Comparison of ENCODE assay signal across 12 cellular contexts in the genomic region with DNA sequence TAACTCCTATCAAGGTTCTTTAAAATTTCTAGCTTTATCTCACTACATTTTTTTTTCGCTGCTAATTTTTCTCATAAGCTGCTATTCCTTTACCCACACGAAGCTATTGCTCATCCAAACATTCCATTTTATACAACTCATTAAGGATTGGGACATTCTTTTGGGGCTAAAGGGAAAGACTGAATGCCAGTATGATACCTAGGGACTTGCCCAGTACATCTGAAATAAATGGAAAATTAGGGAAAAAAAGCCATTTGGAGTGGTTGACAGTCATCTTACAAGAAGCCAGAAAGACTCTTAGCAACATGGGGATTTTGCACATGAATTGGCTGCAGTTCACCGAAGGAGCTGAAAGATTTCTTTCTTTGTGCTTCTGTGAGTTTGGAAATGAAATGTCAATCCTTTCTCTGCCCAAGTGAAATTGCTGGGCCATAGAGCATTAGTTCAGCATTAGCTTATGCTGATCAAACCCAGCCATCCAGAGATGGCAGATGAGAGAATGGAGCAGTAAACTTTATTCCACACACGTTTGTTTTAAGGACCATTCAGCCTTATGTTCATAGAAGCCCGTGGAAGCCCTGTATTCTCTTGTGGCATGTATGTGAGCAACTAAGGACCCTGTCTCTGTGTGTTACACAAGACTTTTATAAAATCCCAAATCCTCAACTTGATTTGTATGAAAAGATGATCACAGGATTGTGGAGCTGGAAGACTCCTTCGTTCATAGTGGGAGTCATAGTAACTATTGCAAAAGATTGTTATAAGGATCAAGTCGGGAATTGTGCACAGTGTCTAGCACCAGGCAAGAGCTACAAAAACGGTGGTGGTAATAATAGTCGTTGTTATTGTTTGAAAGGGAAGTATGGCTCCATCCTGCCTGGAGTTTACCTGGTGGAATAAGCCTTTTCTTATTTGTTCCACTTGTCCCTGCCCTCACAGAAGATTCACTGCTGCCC. TPM values are rescaled to one million over a fixed set of nuclear protein-coding genes. Genes with fewer than 3 reads are reported as not detected.
DNase-seq lines count a peak whose midpoint lies in the region; ATAC-seq, FAIRE-seq and TF ChIP-seq lines count a peak whose summit lies in the region.
"Had no signal": no experiment of that assay in that cellular context is flagged by ENCODE, and none has a peak within 500 bp of the region (broad histone marks: within the 10 kb centered on the region; RNA-seq: fewer than 3 reads in every experiment).

No MANE protein-coding gene starts in this region.

- peak; percentile 91 for DNase-seq in AG10803 (ENCODE audit: low read depth)
- DNase-seq in RCC 7860 (ENCODE audit: low spot score), result peak; percentile 71
- DNase-seq in fibroblast of lung (ENCODE audit: low read depth in 2 of 2), result peak; percentile 78 to 91
- peak; percentile 89 for DNase-seq in osteoblast (ENCODE audit: insufficient read length, low spot score, missing footprints)
- DNase-seq in NCI-H1417 treated with DMSO at 0.1 percent for 48 hours (lab: John Stamatoyannopoulos, UW), result no peak
- DNase-seq in right lobe of liver, result no peak
- DNase-seq: CD8-positive, alpha-beta T cell; NCI-H2029; upper lobe of right lung had no signal

- H3K36me3 ChIP-seq in fibroblast of lung (ENCODE audit: control insufficient read depth, insufficient read depth, low read length) (no peaks in the 10 kb centered on the region), osteoblast (ENCODE audit: insufficient read depth, low read length) (no peaks in the 10 kb centered on the region), right lobe of liver (no peaks in the 10 kb centered on the region)
- H3K36me3 ChIP-seq: upper lobe of right lung had no signal

- H3K4me2 ChIP-seq in fibroblast of lung (ENCODE audit: extremely low read depth, insufficient read depth, low read length) (no peak overlapping the region), osteoblast (ENCODE audit: insufficient read depth, low read length) (peak overlapping the region; percentile 57)

- no peak for TF ChIP-seq CTCF in AG10803 (conservative IDR thresholded peaks at IDR 0.05; ENCODE audit: low read length)
- TF ChIP-seq CTCF in fibroblast of lung (conservative IDR thresholded peaks at IDR 0.05 in 1 of 2, IDR thresholded peaks at IDR 0.05 in 1 of 2; ENCODE audit: low read depth in 1 of 2, low read length in 2 of 2), result no peak
- no peak for TF ChIP-seq CTCF in osteoblast (IDR thresholded peaks at IDR 0.05; ENCODE audit: extremely low read depth, low read depth, low read length)
- TF ChIP-seq CTCF in right lobe of liver (IDR thresholded peaks at IDR 0.05), result no peak

- H2AFZ ChIP-seq in fibroblast of lung (ENCODE audit: low read length) (no peak overlapping the region), osteoblast (ENCODE audit: low read length) (peak overlapping the region; percentile 8)

- peaks cover 3% of the 10 kb centered on the region for H3K4me1 ChIP-seq in fibroblast of lung (ENCODE audit: control insufficient read depth, extremely low read depth, insufficient read depth, low read length)
- H3K4me1 ChIP-seq in osteoblast (ENCODE audit: insufficient read depth, low read length), result peaks cover 23% of the 10 kb centered on the region
- H3K4me1 ChIP-seq in right lobe of liver, result no peaks in the 10 kb centered on the region
- H3K4me1 ChIP-seq: upper lobe of right lung had no signal

- no peak overlapping the region for H3K9ac ChIP-seq in fibroblast of lung (ENCODE audit: insufficient read depth, low read length)

- H3K27me3 ChIP-seq in fibroblast of lung (ENCODE audit: control insufficient read depth, insufficient read depth, low read length) (no peaks in the 10 kb centered on the region), osteoblast (ENCODE audit: insufficient read depth, low read length) (no peaks in the 10 kb centered on the region), right lobe of liver (no peaks in the 10 kb centered on the region)
- H3K27me3 ChIP-seq: upper lobe of right lung had no signal

- H3K79me2 ChIP-seq in fibroblast of lung (ENCODE audit: control insufficient read depth, insufficient read depth, low read length) (no peaks in the 10 kb centered on the region), osteoblast (ENCODE audit: insufficient read depth, low read length) (no peaks in the 10 kb centered on the region)

- peak; percentile 81 for FAIRE-seq in RCC 7860 (lab: Jason Lieb, UNC)
- FAIRE-seq: GM12878 had no signal

- H3K4me3 ChIP-seq in AG10803 (ENCODE audit: low read length) (no peak overlapping the region), fibroblast of lung (replicated peaks in 1 of 4; ENCODE audit: control extremely low read depth in 1 of 4, insufficient read depth in 1 of 4, low read depth in 3 of 4, low read length in 4 of 4) (no peak overlapping the region), osteoblast (ENCODE audit: insufficient read depth, low read length) (no peak overlapping the region), right lobe of liver (no peak overlapping the region)
- H3K4me3 ChIP-seq: GM12878, upper lobe of right lung had no signal

- no peak for TF ChIP-seq POLR2A in right lobe of liver (IDR thresholded peaks at IDR 0.05)

- no peaks in the 10 kb centered on the region for H4K20me1 ChIP-seq in fibroblast of lung (ENCODE audit: control insufficient read depth, extremely low read depth, insufficient read depth, low read length)
- no peaks in the 10 kb centered on the region for H4K20me1 ChIP-seq in osteoblast (ENCODE audit: insufficient read depth, low read length)

- WGBS in right lobe of liver (ENCODE audit: insufficient coverage, low coverage, low lambda C conversion rate, missing lambda C conversion rate), result 79% methylated on average over 9 of the region's 9 CpGs

- ATAC-seq in HG02840 (IDR thresholded peaks at IDR 0.05; ENCODE audit: low FRiP score, unreplicated experiment), result no peak
- ATAC-seq in GM21515 (IDR thresholded peaks at IDR 0.05; ENCODE audit: unreplicated experiment), result no peak
- ATAC-seq in right lobe of liver, result no peak
- ATAC-seq: CD8-positive, alpha-beta T cell; GM12878; upper lobe of right lung had no signal

- intact Hi-C loops in right lobe of liver (cut with DNase I), result no loop called here

- H3K9me3 ChIP-seq in fibroblast of lung (ENCODE audit: control insufficient read depth, insufficient read depth, low read depth, low read length) (no peaks in the 10 kb centered on the region), osteoblast (ENCODE audit: low read depth, low read length) (no peaks in the 10 kb centered on the region), right lobe of liver (no peaks in the 10 kb centered on the region)
- H3K9me3 ChIP-seq: upper lobe of right lung had no signal

- H3K27ac ChIP-seq in fibroblast of lung (ENCODE audit: insufficient read depth, low read length), result peak overlapping the region; percentile 29
- H3K27ac ChIP-seq in osteoblast (ENCODE audit: low read depth, low read length), result peak overlapping the region; percentile 71
- no peak overlapping the region for H3K27ac ChIP-seq in right lobe of liver
- H3K27ac ChIP-seq: upper lobe of right lung had no signal

RNA-seq across cellular contexts. Expression of a gene that starts 43.1 kb away (rescaled TPM):
- total RNA-seq in fibroblast of lung (12.9 and 16.9 TPM in 2 replicates), osteoblast (31.1 and 32.1 TPM in 2 replicates), right lobe of liver (1 to 10 TPM; 2.2 to 5.2 (median 2.9) TPM)
- 6.8 and 7.1 TPM in 2 replicates for polyA plus RNA-seq in fibroblast of lung
- polyA plus RNA-seq in fibroblast of lung (2012), result 6.6 and 8.9 TPM in 2 replicates
- polyA minus RNA-seq in fibroblast of lung (ENCODE audit: low replicate concordance), result 0.12 and 3.9 TPM in 2 replicates

Comparison
In these comparisons a context has a peak if more than half of its experiments do, and no peak if none do; other contexts are left out.
1. DNase-seq: peak in AG10803 (single experiment), RCC 7860 (single experiment), fibroblast of lung (2 of 2) and osteoblast (single experiment); none in NCI-H1417 treated with DMSO at 0.1 percent for 48 hours (single experiment) and right lobe of liver (0 of 3).
2. H3K27ac ChIP-seq: peak in fibroblast of lung (single experiment) and osteoblast (single experiment); none in right lobe of liver (0 of 3).